ENCODE assay signal across 17 cellular contexts in the genomic region with DNA sequence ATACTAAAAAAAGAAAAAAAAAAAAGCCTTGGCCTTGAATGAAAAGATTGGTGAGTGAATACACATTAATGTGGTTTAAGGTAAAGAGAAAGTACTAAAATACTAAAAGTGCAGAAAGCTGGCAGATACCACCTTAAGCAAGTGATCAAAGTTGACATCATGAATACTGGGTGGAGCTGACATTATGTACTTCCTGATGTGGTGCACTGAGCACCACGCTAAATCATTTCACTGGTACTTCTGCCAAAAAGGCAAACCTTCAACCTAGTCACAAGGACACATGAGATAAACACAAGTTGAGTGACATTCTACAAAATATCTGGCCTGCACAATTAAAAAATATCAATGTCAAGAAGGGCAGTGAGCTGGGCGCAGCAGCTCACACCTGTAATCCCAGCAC. TPM values are rescaled to one million over a fixed set of nuclear protein-coding genes. Genes with fewer than 3 reads are reported as not detected.
DNase-seq lines count a peak whose midpoint lies in the region; ATAC-seq and TF ChIP-seq lines count a peak whose summit lies in the region.
"Had no signal": no experiment of that assay in that cellular context is flagged by ENCODE, and none has a peak within 500 bp of the region (broad histone marks: within the 10 kb centered on the region; RNA-seq: fewer than 3 reads in every experiment).

No MANE protein-coding gene starts in this region.

- H3K27ac ChIP-seq in left ventricle myocardium inferior (replicated peaks) = peak overlapping the region; percentile 52
- H3K27ac ChIP-seq: ascending aorta, RWPE1 had no signal

- peaks cover 2% of the 10 kb centered on the region for H3K9me3 Mint-ChIP-seq in activated B cell treated with CpG ODN at 0.5 μM for 24 hours
- H3K9me3 Mint-ChIP-seq in stimulated activated memory B cell treated with anti-CD40 and anti-IgM and Interleukin-4, amounts not matched to agents 10 μg/mL and 1 μg/mL and 100 μg/mL, for 72 hours = peaks cover 5% of the 10 kb centered on the region

- no peaks in the 10 kb centered on the region for H3K9me3 ChIP-seq in left ventricle myocardium inferior (replicated peaks)
- H3K9me3 ChIP-seq: ascending aorta had no signal

- peaks cover 5% of the 10 kb centered on the region for H3K4me1 ChIP-seq in left ventricle myocardium inferior
- H3K4me1 ChIP-seq: ascending aorta had no signal

- peaks cover 5% of the 10 kb centered on the region for H3K27me3 Mint-ChIP-seq in activated B cell treated with CpG ODN at 0.5 μM for 24 hours
- H3K27me3 Mint-ChIP-seq in stimulated activated memory B cell treated with anti-CD40 and anti-IgM and Interleukin-4, amounts not matched to agents 10 μg/mL and 1 μg/mL and 100 μg/mL, for 72 hours = peaks cover 7% of the 10 kb centered on the region

- POLR2A ChIA-PET in activated B cell treated with CpG ODN at 0.5 μM for 24 hours (lab: Charles Lee) = no interaction called here

- no peaks in the 10 kb centered on the region for H3K36me3 Mint-ChIP-seq in activated B cell treated with CpG ODN at 0.5 μM for 24 hours (ENCODE audit: low read depth)
- H3K36me3 Mint-ChIP-seq in stimulated activated memory B cell treated with anti-CD40 and anti-IgM and Interleukin-4, amounts not matched to agents 10 μg/mL and 1 μg/mL and 100 μg/mL, for 72 hours = no peaks in the 10 kb centered on the region

- no peaks in the 10 kb centered on the region for H3K36me3 ChIP-seq in left ventricle myocardium inferior
- H3K36me3 ChIP-seq: ascending aorta had no signal

- H3K27ac Mint-ChIP-seq in activated B cell treated with CpG ODN at 0.5 μM for 24 hours = peak overlapping the region; percentile 6
- H3K27ac Mint-ChIP-seq in stimulated activated memory B cell treated with anti-CD40 and anti-IgM and Interleukin-4, amounts not matched to agents 10 μg/mL and 1 μg/mL and 100 μg/mL, for 72 hours = no peak overlapping the region

- H3K4me1 Mint-ChIP-seq in activated B cell treated with CpG ODN at 0.5 μM for 24 hours = peaks cover 5% of the 10 kb centered on the region
- H3K4me1 Mint-ChIP-seq in stimulated activated memory B cell treated with anti-CD40 and anti-IgM and Interleukin-4, amounts not matched to agents 10 μg/mL and 1 μg/mL and 100 μg/mL, for 72 hours = peaks cover 9% of the 10 kb centered on the region

- CTCF ChIA-PET in activated B cell treated with CpG ODN at 0.5 μM for 24 hours (lab: Charles Lee) = no interaction called here

- no peaks in the 10 kb centered on the region for H3K27me3 ChIP-seq in left ventricle myocardium inferior (ENCODE audit: low read depth)
- H3K27me3 ChIP-seq: ascending aorta had no signal

- peak; percentile 3 for DNase-seq in activated CD8-positive, alpha-beta memory T cell treated with anti-CD3 and anti-CD28 coated beads, Interleukin-2, amount 50 U/mL, for 1 hour (ENCODE audit: extremely low read depth)
- no peak for DNase-seq in activated CD8-positive, alpha-beta memory T cell treated with anti-CD3 and anti-CD28 coated beads, Interleukin-2, amount 50 U/mL, for 48 hours
- DNase-seq in activated B cell treated with CpG ODN at 0.5 μM for 24 hours (no peak), left ventricle myocardium inferior (no peak), NCI-H187 (lab: John Stamatoyannopoulos, UW) (no peak), amygdala (lab: John Stamatoyannopoulos, UW) (no peak)
- DNase-seq: ACHN; activated CD4-positive, alpha-beta T cell treated with anti-CD3 and anti-CD28 coated beads, Interleukin-2, amount 50 U/mL, for 4 hours; DMS 273 treated with DMSO at 0.1 percent for 48 hours; effector CD8-positive, alpha-beta T cell; left cardiac atrium; NCI-H1105 treated with DMSO at 0.1 percent for 48 hours; NCI-H510A had no signal

- no peak for ATAC-seq in activated B cell treated with CpG ODN at 0.5 μM for 24 hours (ENCODE audit: low read depth)
- peak; percentile 52 for ATAC-seq in stimulated activated memory B cell treated with anti-CD40 and anti-IgM and Interleukin-4, amounts not matched to agents 10 μg/mL and 1 μg/mL and 100 μg/mL, for 72 hours
- no peak for ATAC-seq in HG03469 (IDR thresholded peaks at IDR 0.05; ENCODE audit: unreplicated experiment)

- intact Hi-C loops in activated B cell treated with CpG ODN at 0.5 μM for 24 hours (cut with micrococcal nuclease) (no loop called here), left ventricle myocardium inferior (cut with micrococcal nuclease) (no loop called here)

- TF ChIP-seq CTCF in activated B cell treated with CpG ODN at 0.5 μM for 24 hours (IDR thresholded peaks at IDR 0.05) (no peak), left ventricle myocardium inferior (IDR thresholded peaks at IDR 0.05; ENCODE audit: borderline replicate concordance) (no peak)

- no peak overlapping the region for H3K4me3 ChIP-seq in left ventricle myocardium inferior
- H3K4me3 ChIP-seq: ascending aorta had no signal

- no peak overlapping the region for H3K4me3 Mint-ChIP-seq in activated B cell treated with CpG ODN at 0.5 μM for 24 hours
- H3K4me3 Mint-ChIP-seq in stimulated activated memory B cell treated with anti-CD40 and anti-IgM and Interleukin-4, amounts not matched to agents 10 μg/mL and 1 μg/mL and 100 μg/mL, for 72 hours = no peak overlapping the region

RNA-seq across cellular contexts. Expression of a gene that starts 33.8 kb away (rescaled TPM):
- total RNA-seq in activated B cell treated with CpG ODN at 0.5 μM for 24 hours = 53.0 and 57.7 TPM in 2 replicates
- total RNA-seq in left ventricle myocardium inferior = 26.3 TPM
